ENCODE assay signal across 1 cellular context in genomic region chr1:79617777-79618176, GRCh38.
TF ChIP-seq lines count a peak whose summit lies in the region.

No MANE protein-coding gene starts in this region.

TF ChIP-seq in HepG2, 621 proteins besides CTCF, POLR2A, EP300 and RAD21 (continued from another document):
- TF ChIP-seq HOMEZ (CRISPR knock-in tag; IDR thresholded peaks at IDR 0.05; ENCODE audit: low read depth), result no peak
- no peak for TF ChIP-seq ZNF609 (CRISPR knock-in tag; IDR thresholded peaks at IDR 0.05; ENCODE audit: borderline replicate concordance)
- no peak for TF ChIP-seq GTF2F1 (IDR thresholded peaks at IDR 0.05; ENCODE audit: low read length)
- no peak for TF ChIP-seq TOE1 (CRISPR knock-in tag; IDR thresholded peaks at IDR 0.05)
- no peak for TF ChIP-seq ATM (IDR thresholded peaks at IDR 0.05; ENCODE audit: borderline replicate concordance)
- TF ChIP-seq, protein P1, sequence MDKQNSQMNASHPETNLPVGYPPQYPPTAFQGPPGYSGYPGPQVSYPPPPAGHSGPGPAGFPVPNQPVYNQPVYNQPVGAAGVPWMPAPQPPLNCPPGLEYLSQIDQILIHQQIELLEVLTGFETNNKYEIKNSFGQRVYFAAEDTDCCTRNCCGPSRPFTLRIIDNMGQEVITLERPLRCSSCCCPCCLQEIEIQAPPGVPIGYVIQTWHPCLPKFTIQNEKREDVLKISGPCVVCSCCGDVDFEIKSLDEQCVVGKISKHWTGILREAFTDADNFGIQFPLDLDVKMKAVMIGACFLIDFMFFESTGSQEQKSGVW (CRISPR knock-in tag; IDR thresholded peaks at IDR 0.05; ENCODE audit: borderline replicate concordance), result no peak
- no peak for TF ChIP-seq YEATS4 (CRISPR knock-in tag; IDR thresholded peaks at IDR 0.05; ENCODE audit: borderline replicate concordance)
- TF ChIP-seq DNMT1 (CRISPR knock-in tag; IDR thresholded peaks at IDR 0.05), result no peak
- no peak for TF ChIP-seq NCOA1 (CRISPR knock-in tag; IDR thresholded peaks at IDR 0.05)
- no peak for TF ChIP-seq CENPT (CRISPR knock-in tag; IDR thresholded peaks at IDR 0.05; ENCODE audit: low read depth)
- no peak for TF ChIP-seq ZBTB1 (CRISPR knock-in tag; IDR thresholded peaks at IDR 0.05; ENCODE audit: borderline replicate concordance)
- TF ChIP-seq ZNF263 (CRISPR knock-in tag; IDR thresholded peaks at IDR 0.05), result no peak
- TF ChIP-seq GMEB2 (CRISPR knock-in tag; IDR thresholded peaks at IDR 0.05; ENCODE audit: low read depth), result no peak
